ENCODE assay signal across 28 cellular contexts in genomic region chr1:233349137-233349536, GRCh38.
"Had no signal": no experiment of that assay in that cellular context is flagged by ENCODE, and none has a peak within 500 bp of the region (broad histone marks: within the 10 kb centered on the region; RNA-seq: fewer than 3 reads in every experiment).

No MANE protein-coding gene starts in this region.

- H3K36me3 ChIP-seq: brain microvascular endothelial cell, esophagus squamous epithelium had no signal

- H3K4me1 ChIP-seq: esophagus squamous epithelium had no signal

- H3K27me3 ChIP-seq: brain microvascular endothelial cell, esophagus squamous epithelium had no signal

- FAIRE-seq: astrocyte, bronchial epithelial cell, endometrium, endothelial cell of umbilical vein had no signal

- DNase-seq: activated CD4-positive, alpha-beta memory T cell treated with anti-CD3 and anti-CD28 coated beads, Interleukin-2, amount 10 ng/mL, durations not matched to agents 7 days and 5 days; activated CD4-positive, alpha-beta T cell treated with anti-CD3 and anti-CD28 coated beads for 36 hours; activated CD4-positive, alpha-beta T cell treated with anti-CD3 and anti-CD28 coated beads, Interleukin-2, amount 10 ng/mL, durations not matched to agents 7 days and 5 days; activated CD4-positive, alpha-beta T cell treated with anti-CD3 and anti-CD28 coated beads, Interleukin-2, amount 50 U/mL, for 4 hours; activated CD4-positive, CD25-positive, alpha-beta regulatory T cell; activated CD4-positive, CD25-positive, alpha-beta regulatory T cell treated with anti-CD3 and anti-CD28 coated beads, Interleukin-2, amount 50 U/mL, for 72 hours; activated CD8-positive, alpha-beta memory T cell treated with anti-CD3 and anti-CD28 coated beads, Interleukin-2, amount 50 U/mL, for 48 hours; activated gamma-delta T cell; activated naive CD4-positive, alpha-beta T cell; activated naive CD4-positive, alpha-beta T cell treated with anti-CD3 and anti-CD28 coated beads, Interleukin-2, amount 10 ng/mL, durations not matched to agents 7 days and 5 days; activated naive CD8-positive, alpha-beta T cell treated with anti-CD3 and anti-CD28 coated beads, Interleukin-2, amount 10 ng/mL, durations not matched to agents 7 days and 5 days; activated T-cell treated with anti-CD3 and anti-CD28 coated beads for 4 hours; activated T-cell treated with anti-CD3 and anti-CD28 coated beads, Interleukin-2, amount 50 U/mL, for 24 hours; activated T-cell treated with anti-CD3 and anti-CD28 coated beads, Interleukin-2, amount 50 U/mL, for 72 hours; brain microvascular endothelial cell; cortex of kidney; effector CD8-positive, alpha-beta T cell; esophagus squamous epithelium; foreskin melanocyte; head of caudate nucleus; T-helper 1 cell; T-helper 17 cell; T1000 had no signal

- H3K9me3 ChIP-seq: esophagus squamous epithelium had no signal

- H3K4me3 ChIP-seq: esophagus squamous epithelium had no signal

- H3K27ac ChIP-seq: brain microvascular endothelial cell, epithelial cell of prostate, esophagus squamous epithelium had no signal
